ENCODE assay signal across 29 cellular contexts in the genomic region with DNA sequence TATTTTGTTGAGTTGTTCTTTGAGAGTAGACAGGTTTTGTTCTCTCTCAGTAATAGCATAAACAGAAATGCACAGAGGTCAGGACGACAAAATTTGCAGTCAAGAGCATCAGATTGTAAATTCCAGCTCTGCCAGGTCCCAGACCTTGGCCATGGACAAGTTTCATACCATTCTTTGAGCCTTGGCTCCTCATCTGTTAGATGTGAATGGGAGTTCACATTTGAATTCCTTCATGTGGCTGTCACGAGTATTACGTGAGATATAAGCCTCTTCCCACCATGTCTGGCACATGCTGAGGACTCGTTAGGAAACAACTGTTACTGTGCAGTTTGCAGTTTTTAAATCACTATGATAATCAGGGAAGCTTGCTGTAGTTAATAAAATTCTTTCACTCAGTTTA.
DNase-seq lines count a peak whose midpoint lies in the region; ATAC-seq, FAIRE-seq and TF ChIP-seq lines count a peak whose summit lies in the region.
"Had no signal": no experiment of that assay in that cellular context is flagged by ENCODE, and none has a peak within 500 bp of the region (broad histone marks: within the 10 kb centered on the region; RNA-seq: fewer than 3 reads in every experiment).

No MANE protein-coding gene starts in this region.

- H3K4me3 ChIP-seq in AG10803 (ENCODE audit: low read length) (no peak overlapping the region), cardiac fibroblast (replicated peaks in 1 of 2; ENCODE audit: low read depth in 2 of 2, low read length in 2 of 2) (no peak overlapping the region), mesendoderm (ENCODE audit: low read length) (no peak overlapping the region), psoas muscle (no peak overlapping the region)
- H3K4me3 ChIP-seq: K562 had no signal

- no peak for TF ChIP-seq POLR2A in H54 (IDR thresholded peaks at IDR 0.05; ENCODE audit: low read depth, low read length)

- H3K9me3 Mint-ChIP-seq in T-cell, result peaks cover 4 to 18% (median 10%) of the 10 kb centered on the region in 3 donors
- H3K9me3 Mint-ChIP-seq: activated CD4-positive, alpha-beta T cell treated with anti-CD3 and anti-CD28 coated beads, Interleukin-2, amount 10 ng/mL, durations not matched to agents 7 days and 5 days; activated T-helper 1 cell treated with anti-CD3 and anti-CD28 coated beads, Interleukin-12 subunit alpha, Interleukin-12 subunit beta, Interleukin-2, Interleukin-4 antibody, amounts not matched to agents 30 ng/mL and 10 ng/mL and 1 ng/mL, durations not matched to agents 14 hours and 24 hours and 36 hours had no signal

- ATAC-seq in psoas muscle (no peak), T-cell (replicated peaks in 1 of 4) (no peak), HG03460 (IDR thresholded peaks at IDR 0.05; ENCODE audit: unreplicated experiment) (no peak)
- ATAC-seq: activated CD8-positive, alpha-beta memory T cell treated with anti-CD3 and anti-CD28 coated beads, Interleukin-2, amount 10 ng/mL, durations not matched to agents 7 days and 5 days; K562; left colon; naive thymus-derived CD4-positive, alpha-beta T cell; stimulated activated naive B cell treated with anti-CD40 and anti-IgM and Interleukin-4, amounts not matched to agents 10 μg/mL and 1 μg/mL and 100 μg/mL, for 72 hours had no signal

- H3K36me3 Mint-ChIP-seq in T-cell, result no peaks in the 10 kb centered on the region
- H3K36me3 Mint-ChIP-seq: activated CD8-positive, alpha-beta memory T cell treated with anti-CD3 and anti-CD28 coated beads, Interleukin-2, amount 10 ng/mL, durations not matched to agents 7 days and 5 days; memory B cell; naive thymus-derived CD4-positive, alpha-beta T cell had no signal

- FAIRE-seq in H54 (lab: Jason Lieb, UNC), result peak; percentile 20
- FAIRE-seq: endometrium, K562, small intestine, urothelium cell line had no signal

- H4K8ac ChIP-seq in mesendoderm (ENCODE audit: low read depth, low read length), result no peak overlapping the region

- no peak overlapping the region for H3K18ac ChIP-seq in mesendoderm (ENCODE audit: low read length)

- H3K36me3 ChIP-seq in mesendoderm (ENCODE audit: control insufficient read depth, insufficient read depth, low read length) (no peaks in the 10 kb centered on the region), psoas muscle (ENCODE audit: insufficient read depth in 1 of 2, low read depth in 1 of 2) (no peaks in the 10 kb centered on the region)

- intact Hi-C loops in psoas muscle (cut with DNase I), result no loop called here

- no peak overlapping the region for H3K9ac ChIP-seq in mesendoderm (ENCODE audit: low read length)
- H3K9ac ChIP-seq: SK-N-SH had no signal

- H3K4ac ChIP-seq in mesendoderm (ENCODE audit: low read depth, low read length), result no peak overlapping the region

- no peaks in the 10 kb centered on the region for H3K27me3 Mint-ChIP-seq in T-cell
- H3K27me3 Mint-ChIP-seq: activated CD8-positive, alpha-beta memory T cell treated with anti-CD3 and anti-CD28 coated beads, Interleukin-2, amount 10 ng/mL, durations not matched to agents 7 days and 5 days; memory B cell; naive thymus-derived CD4-positive, alpha-beta T cell; stimulated activated naive B cell treated with anti-CD40 and anti-IgM and Interleukin-4, amounts not matched to agents 10 μg/mL and 1 μg/mL and 100 μg/mL, for 72 hours had no signal

- no peaks in the 10 kb centered on the region for H3K4me1 Mint-ChIP-seq in T-cell
- H3K4me1 Mint-ChIP-seq: activated CD4-positive, alpha-beta T cell treated with anti-CD3 and anti-CD28 coated beads, Interleukin-2, amount 10 ng/mL, durations not matched to agents 7 days and 5 days; activated CD8-positive, alpha-beta memory T cell treated with anti-CD3 and anti-CD28 coated beads, Interleukin-2, amount 10 ng/mL, durations not matched to agents 7 days and 5 days; memory B cell; naive thymus-derived CD4-positive, alpha-beta T cell; stimulated activated naive B cell treated with anti-CD40 and anti-IgM and Interleukin-4, amounts not matched to agents 10 μg/mL and 1 μg/mL and 100 μg/mL, for 72 hours had no signal

- H2AK5ac ChIP-seq in mesendoderm (ENCODE audit: low read length), result no peak overlapping the region

- no peak overlapping the region for H2BK15ac ChIP-seq in mesendoderm (replicated peaks; ENCODE audit: low read depth)

- H2BK120ac ChIP-seq in mesendoderm (ENCODE audit: low read depth, low read length), result no peak overlapping the region

- DNase-seq in AG10803 (ENCODE audit: low read depth) (peak; percentile 90), H54 (ENCODE audit: insufficient read length, low spot score) (no peak), cardiac fibroblast (ENCODE audit: low read depth in 2 of 2) (peak; percentile 16 to 20), mesendoderm (peak; percentile 37), COLO829 (ENCODE audit: low spot score) (no peak), psoas muscle (no peak), T-cell (no peak)
- DNase-seq: activated CD4-positive, alpha-beta T cell treated with anti-CD3 and anti-CD28 coated beads, Interleukin-2, amount 10 ng/mL, durations not matched to agents 7 days and 5 days; activated CD8-positive, alpha-beta memory T cell treated with anti-CD3 and anti-CD28 coated beads, Interleukin-2, amount 10 ng/mL, durations not matched to agents 7 days and 5 days; activated naive CD4-positive, alpha-beta T cell treated with anti-CD3 and anti-CD28 coated beads, Interleukin-2, amount 50 U/mL, for 16 hours; anterior cingulate cortex; caudate nucleus; dermis blood vessel endothelial cell; DMS 273 treated with DMSO at 0.1 percent for 48 hours; left colon; naive thymus-derived CD4-positive, alpha-beta T cell; NCI-H1436; NCI-H524 treated with DMSO at 0.1 percent for 48 hours; nucleus accumbens; RPMI8226; SK-N-SH; small intestine; stimulated activated naive B cell treated with anti-CD40 and anti-IgM and Interleukin-4, amounts not matched to agents 10 μg/mL and 1 μg/mL and 100 μg/mL, for 72 hours had no signal

- H3K79me1 ChIP-seq in mesendoderm (ENCODE audit: low read length), result no peaks in the 10 kb centered on the region

- CTCF ChIA-PET in T-cell (lab: Charles Lee), result no interaction called here

- H3K9me3 ChIP-seq in psoas muscle, result no peaks in the 10 kb centered on the region
- H3K9me3 ChIP-seq: SK-N-SH had no signal

- H3K4me3 Mint-ChIP-seq in T-cell, result no peak overlapping the region
- H3K4me3 Mint-ChIP-seq: activated CD4-positive, alpha-beta T cell treated with anti-CD3 and anti-CD28 coated beads, Interleukin-2, amount 10 ng/mL, durations not matched to agents 7 days and 5 days; activated CD8-positive, alpha-beta memory T cell treated with anti-CD3 and anti-CD28 coated beads, Interleukin-2, amount 10 ng/mL, durations not matched to agents 7 days and 5 days; activated T-helper 1 cell treated with anti-CD3 and anti-CD28 coated beads, Interleukin-12 subunit alpha, Interleukin-12 subunit beta, Interleukin-2, Interleukin-4 antibody, amounts not matched to agents 30 ng/mL and 10 ng/mL and 1 ng/mL, durations not matched to agents 14 hours and 24 hours and 36 hours; memory B cell; naive thymus-derived CD4-positive, alpha-beta T cell; stimulated activated naive B cell treated with anti-CD40 and anti-IgM and Interleukin-4, amounts not matched to agents 10 μg/mL and 1 μg/mL and 100 μg/mL, for 72 hours had no signal

- H3K56ac ChIP-seq in mesendoderm (ENCODE audit: low read length), result no peak overlapping the region

- POLR2A ChIA-PET in T-cell (lab: Charles Lee), result no interaction called here

- H3K27ac ChIP-seq in mesendoderm (ENCODE audit: low read depth, low read length), result no peak overlapping the region
- no peak overlapping the region for H3K27ac ChIP-seq in psoas muscle

- no peak overlapping the region for H3K4me2 ChIP-seq in mesendoderm (ENCODE audit: low read length)
- H3K4me2 ChIP-seq: SK-N-SH had no signal

- TF ChIP-seq CTCF in AG10803 (conservative IDR thresholded peaks at IDR 0.05; ENCODE audit: low read length) (no peak), cardiac fibroblast (IDR thresholded peaks at IDR 0.05; ENCODE audit: low read depth, low read length) (no peak), psoas muscle (IDR thresholded peaks at IDR 0.05) (no peak)

- no CpG with 5 or more reads among the region's 4 CpGs for WGBS in mesendoderm (ENCODE audit: extremely low coverage, insufficient coverage, low lambda C conversion rate)
- 32 to 44% (median 33%) methylated on average over 4 of the region's 4 CpGs for WGBS in psoas muscle, 3 donors

- H3K23ac ChIP-seq in mesendoderm (ENCODE audit: low read length), result no peak overlapping the region

- H3K4me1 ChIP-seq in mesendoderm (ENCODE audit: control insufficient read depth, low read depth, low read length), result no peaks in the 10 kb centered on the region
- no peaks in the 10 kb centered on the region for H3K4me1 ChIP-seq in psoas muscle

- H3K27me3 ChIP-seq in mesendoderm (ENCODE audit: insufficient read depth, low read length, poor library complexity), result no peaks in the 10 kb centered on the region
- H3K27me3 ChIP-seq in psoas muscle (ENCODE audit: insufficient read depth in 3 of 3, low read length in 2 of 3), result no peaks in the 10 kb centered on the region

- no peak overlapping the region for H3K27ac Mint-ChIP-seq in T-cell
- H3K27ac Mint-ChIP-seq: activated CD4-positive, alpha-beta T cell treated with anti-CD3 and anti-CD28 coated beads, Interleukin-2, amount 10 ng/mL, durations not matched to agents 7 days and 5 days; activated CD8-positive, alpha-beta memory T cell treated with anti-CD3 and anti-CD28 coated beads, Interleukin-2, amount 10 ng/mL, durations not matched to agents 7 days and 5 days; activated T-helper 1 cell treated with anti-CD3 and anti-CD28 coated beads, Interleukin-12 subunit alpha, Interleukin-12 subunit beta, Interleukin-2, Interleukin-4 antibody, amounts not matched to agents 30 ng/mL and 10 ng/mL and 1 ng/mL, durations not matched to agents 14 hours and 24 hours and 36 hours; memory B cell; naive thymus-derived CD4-positive, alpha-beta T cell; stimulated activated naive B cell treated with anti-CD40 and anti-IgM and Interleukin-4, amounts not matched to agents 10 μg/mL and 1 μg/mL and 100 μg/mL, for 72 hours had no signal

- H4K5ac ChIP-seq in mesendoderm (ENCODE audit: low read length), result no peak overlapping the region

- no peaks in the 10 kb centered on the region for H3K79me2 ChIP-seq in mesendoderm (ENCODE audit: control insufficient read depth, insufficient read depth, low read length)

- H2BK5ac ChIP-seq in mesendoderm (ENCODE audit: low read length), result no peak overlapping the region

Comparison
In these comparisons a context has a peak if more than half of its experiments do, and no peak if none do; other contexts are left out.
1. DNase-seq: peak in AG10803 (single experiment), cardiac fibroblast (2 of 2) and mesendoderm (single experiment); none in H54 (single experiment), COLO829 (single experiment), psoas muscle (0 of 2) and T-cell (0 of 34).